ENCODE assay signal across 1 cellular context in genomic region chr10:48496831-48497792, GRCh38.
TF ChIP-seq lines count a peak whose summit lies in the region.

No MANE protein-coding gene starts in this region.

TF ChIP-seq in HCT116, 20 proteins besides CTCF, POLR2A, EP300 and RAD21 (continued from another document):
- TF ChIP-seq ZBTB33 (IDR thresholded peaks at IDR 0.05; ENCODE audit: extremely low read depth, insufficient replicate concordance, low read length) = no peak
- no peak for TF ChIP-seq SRF (IDR thresholded peaks at IDR 0.05; ENCODE audit: low read depth)
- no peak for TF ChIP-seq CBX3 (IDR thresholded peaks at IDR 0.05; ENCODE audit: low read depth)
- no peak for TF ChIP-seq SIN3A (IDR thresholded peaks at IDR 0.05; ENCODE audit: low read depth)
- TF ChIP-seq EGR1 (IDR thresholded peaks at IDR 0.05; ENCODE audit: low read depth) = no peak
- TF ChIP-seq REST (IDR thresholded peaks at IDR 0.05; ENCODE audit: low read depth) = no peak
- TF ChIP-seq SP1 (IDR thresholded peaks at IDR 0.05; ENCODE audit: low read depth) = no peak
- no peak for TF ChIP-seq MAX (IDR thresholded peaks at IDR 0.05)
- TF ChIP-seq YY1 (IDR thresholded peaks at IDR 0.05; ENCODE audit: extremely low read depth, insufficient replicate concordance, low read depth, low read length) = no peak
- TF ChIP-seq ZFX (IDR thresholded peaks at IDR 0.05) = no peak
- TF ChIP-seq FOSL1 (IDR thresholded peaks at IDR 0.05; ENCODE audit: low read depth) = no peak
- TF ChIP-seq ZNF274 (IDR thresholded peaks at IDR 0.05; ENCODE audit: low read depth, low read length) = no peak
